Comparison of ENCODE assay signal across 27 cellular contexts in the genomic region with DNA sequence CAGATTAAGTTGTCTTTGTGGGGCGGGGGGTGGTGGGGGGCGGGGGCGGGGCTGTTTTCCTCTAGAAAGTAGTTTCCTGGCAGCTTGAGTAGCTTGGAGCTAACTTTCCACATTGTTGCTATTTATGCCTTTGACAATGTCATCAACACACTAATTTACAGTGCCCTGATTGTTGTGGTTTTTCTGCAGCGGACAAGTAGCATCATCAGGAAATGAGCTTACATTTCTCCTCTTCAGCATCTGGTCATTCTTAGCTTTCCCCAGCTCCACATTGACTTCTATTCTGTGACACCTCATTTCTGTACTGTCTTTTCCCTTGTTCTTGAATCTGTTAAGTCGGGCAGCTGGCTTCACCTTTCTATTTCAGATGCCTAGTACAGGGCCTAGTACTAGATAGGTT.
"Had no signal": no experiment of that assay in that cellular context is flagged by ENCODE, and none has a peak within 500 bp of the region (broad histone marks: within the 10 kb centered on the region; RNA-seq: fewer than 3 reads in every experiment).

No MANE protein-coding gene starts in this region.

- H3K4me1 ChIP-seq: adrenal gland, body of pancreas, breast epithelium had no signal

- H3K36me3 ChIP-seq: adrenal gland, breast epithelium, MG63, Peyer's patch had no signal

- H3K4me3 ChIP-seq: adrenal gland, body of pancreas, breast epithelium, MG63, Peyer's patch had no signal

- H3K9me3 ChIP-seq: adrenal gland, body of pancreas, breast epithelium, MG63, Peyer's patch had no signal

- DNase-seq: activated B cell treated with CpG ODN at 0.5 μM for 24 hours; activated CD4-positive, alpha-beta memory T cell treated with anti-CD3 and anti-CD28 coated beads for 36 hours; activated CD4-positive, alpha-beta T cell treated with anti-CD3 and anti-CD28 coated beads for 4 hours; activated CD4-positive, alpha-beta T cell treated with anti-CD3 and anti-CD28 coated beads, Interleukin-2, amount 50 U/mL, for 1 hour; activated CD4-positive, CD25-positive, alpha-beta regulatory T cell treated with anti-CD3 and anti-CD28 coated beads, Interleukin-2, amount 50 U/mL, for 72 hours; activated CD8-positive, alpha-beta memory T cell treated with anti-CD3 and anti-CD28 coated beads, Interleukin-2, amount 50 U/mL, for 4 hours; activated gamma-delta T cell treated with Interleukin-2 at 50 U/mL for 16 hours; activated naive CD4-positive, alpha-beta T cell treated with anti-CD3 and anti-CD28 coated beads for 36 hours; activated T-cell treated with anti-CD3 and anti-CD28 coated beads for 4 hours; activated T-cell treated with anti-CD3 and anti-CD28 coated beads, Interleukin-2, amount 50 U/mL, for 4 hours; adrenal gland; body of pancreas; Kasumi-1; MG63; NCI-H1092 treated with DMSO at 0.1 percent for 48 hours; NCI-H1417 treated with DMSO at 0.1 percent for 48 hours; NCI-H1930; NCI-H345; NCI-H524 treated with DMSO at 0.1 percent for 48 hours; Peyer's patch; SIG-M5; SW 1271; T-helper 2 cell; T-helper 9 cell had no signal

- H3K27me3 ChIP-seq: adrenal gland, body of pancreas, breast epithelium, MG63, Peyer's patch had no signal

- H3K27ac ChIP-seq: adrenal gland, body of pancreas, breast epithelium, Peyer's patch, RWPE1, VCaP had no signal
